Comparison of ENCODE assay signal across 9 cellular contexts in genomic region chr22:23256986-23257888, GRCh38.
DNase-seq lines count a peak whose midpoint lies in the region; ATAC-seq and TF ChIP-seq lines count a peak whose summit lies in the region.
"Had no signal": no experiment of that assay in that cellular context is flagged by ENCODE, and none has a peak within 500 bp of the region (broad histone marks: within the 10 kb centered on the region; RNA-seq: fewer than 3 reads in every experiment).

No MANE protein-coding gene starts in this region.

- H3K27ac Mint-ChIP-seq in T-helper 17 cell (peak overlapping the region; percentile 89), endothelial cell (ENCODE audit: unreplicated experiment) (no peak overlapping the region)

- ATAC-seq in T-helper 17 cell, result no peak
- peak; percentile 44 for ATAC-seq in lung (ENCODE audit: insufficient read depth, low FRiP score)
- ATAC-seq in thoracic aorta (ENCODE audit: insufficient number of reproducible peaks, low FRiP score, low read depth), result peak; percentile 64

- H3K27ac ChIP-seq in lung (ENCODE audit: low read depth in 1 of 2, low read length in 1 of 2) (peak overlapping the region in 1 of 2 donors; percentile 23), thoracic aorta (peak overlapping the region; percentile 90 to 92)

- peaks cover 0 to 18% of the 10 kb centered on the region in 2 donors for H3K4me1 ChIP-seq in lung (ENCODE audit: control insufficient read depth in 2 of 2, insufficient read depth in 2 of 2, low read length in 2 of 2)
- H3K4me1 ChIP-seq in thoracic aorta (ENCODE audit: control insufficient read depth in 1 of 2, low read depth in 2 of 2), result peaks cover 26 to 44% of the 10 kb centered on the region in 2 donors

- H3K27me3 ChIP-seq in lung (ENCODE audit: control insufficient read depth, insufficient read depth), result no peaks in the 10 kb centered on the region
- no peaks in the 10 kb centered on the region for H3K27me3 ChIP-seq in thoracic aorta (replicated peaks; ENCODE audit: insufficient read depth)

- H3K36me3 Mint-ChIP-seq in T-helper 17 cell (ENCODE audit: low read depth) (peaks cover 2% of the 10 kb centered on the region), endothelial cell (ENCODE audit: low read depth, unreplicated experiment) (peaks cover 24% of the 10 kb centered on the region)

- H3K4me1 Mint-ChIP-seq in T-helper 17 cell (peaks cover 21% of the 10 kb centered on the region), endothelial cell (ENCODE audit: unreplicated experiment) (peaks cover 5% of the 10 kb centered on the region)

- H3K4me3 Mint-ChIP-seq in T-helper 17 cell (no peak overlapping the region), endothelial cell (ENCODE audit: unreplicated experiment) (peak overlapping the region; percentile 14)

- no peaks in the 10 kb centered on the region for H3K9me3 ChIP-seq in T-helper 17 cell (ENCODE audit: control insufficient read depth, low read length, poor library complexity, severe bottlenecking)
- H3K9me3 ChIP-seq in lung (ENCODE audit: control insufficient read depth in 2 of 2, insufficient read depth in 1 of 2, low read length in 1 of 2), result no peaks in the 10 kb centered on the region
- H3K9me3 ChIP-seq in thoracic aorta, result no peaks in the 10 kb centered on the region

- H3K9me3 Mint-ChIP-seq in endothelial cell (ENCODE audit: unreplicated experiment), result no peaks in the 10 kb centered on the region

- H3K4me3 ChIP-seq in lung, result no peak overlapping the region
- peak overlapping the region; percentile 13 for H3K4me3 ChIP-seq in thoracic aorta

- no peaks in the 10 kb centered on the region for H3K27me3 Mint-ChIP-seq in T-helper 17 cell
- peaks cover 12% of the 10 kb centered on the region for H3K27me3 Mint-ChIP-seq in endothelial cell (ENCODE audit: unreplicated experiment)

- WGBS in lung, 2 donors, result 61 to 75% methylated on average over 19 of the region's 19 CpGs

- DNase-seq in T-helper 17 cell (no peak), endothelial cell (ENCODE audit: low spot score) (no peak), lung (ENCODE audit: low spot score) (no peak), thoracic aorta (ENCODE audit: low spot score) (peak; percentile 65), inferior parietal cortex (ENCODE audit: extremely low spot score) (no peak), NCI-H524 treated with DMSO at 0.1 percent for 48 hours (lab: John Stamatoyannopoulos, UW) (no peak)
- no peak for DNase-seq in effector CD4-positive, alpha-beta T cell
- no peak for DNase-seq in activated effector memory CD4-positive, alpha-beta T cell treated with anti-CD3 and anti-CD28 coated beads, Interleukin-2, amount 50 U/mL, for 16 hours
- DNase-seq: SHP77 treated with DMSO at 0.1 percent for 48 hours had no signal

- H3K36me3 ChIP-seq in lung (ENCODE audit: control insufficient read depth in 2 of 2, insufficient read depth in 2 of 2, low read length in 2 of 2) (peaks cover 2 to 32% of the 10 kb centered on the region in 2 donors), thoracic aorta (peaks cover 15% of the 10 kb centered on the region)

- TF ChIP-seq CTCF in endothelial cell (IDR thresholded peaks at IDR 0.05; ENCODE audit: unreplicated experiment), result no peak
- no peak for TF ChIP-seq CTCF in lung (IDR thresholded peaks at IDR 0.05; ENCODE audit: control extremely low read depth, extremely low read depth)
- TF ChIP-seq CTCF in thoracic aorta (IDR thresholded peaks at IDR 0.05), result no peak
